ENCODE assay signal across 10 cellular contexts in the genomic region with DNA sequence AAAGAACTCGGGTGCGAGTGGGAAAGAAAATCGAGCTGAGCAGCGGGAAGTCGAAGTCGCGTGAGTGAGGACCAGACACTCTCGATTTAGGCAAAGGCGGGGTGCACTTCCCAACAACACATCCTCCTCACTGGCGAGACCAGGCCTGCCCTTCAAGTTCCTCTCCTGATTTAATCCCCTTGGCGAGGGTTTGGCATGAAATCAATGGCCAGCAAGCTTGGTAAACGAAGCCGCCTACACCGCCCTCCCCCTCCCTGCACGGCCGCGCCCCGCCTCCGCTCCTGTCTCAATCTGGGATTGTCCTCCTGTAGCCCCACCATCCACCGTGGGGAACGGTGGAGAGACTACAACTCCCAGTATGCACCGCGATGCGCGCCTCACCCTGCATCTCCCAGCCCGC. TPM values are rescaled to one million over a fixed set of nuclear protein-coding genes. Genes with fewer than 3 reads are reported as not detected.
"Had no signal": no experiment of that assay in that cellular context is flagged by ENCODE, and none has a peak within 500 bp of the region (broad histone marks: within the 10 kb centered on the region; RNA-seq: fewer than 3 reads in every experiment).

A gene with protein sequence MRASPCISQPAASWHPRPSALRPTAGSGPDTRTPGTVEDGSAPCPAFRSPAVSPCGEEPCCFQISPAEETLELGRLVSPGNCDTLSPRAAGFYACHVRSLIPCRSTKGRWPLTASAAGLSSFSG (plus strand): TSS at position 301 of the 400 bp plus-strand sequence. CDS start 68 bp downstream, at position 369.

RNA-seq across cellular contexts. Expression of the gene that starts here (rescaled TPM):
- total RNA-seq: occipital lobe, osteoblast, progenitor cell of endocrine pancreas, psoas muscle, right atrium auricular region, smooth muscle cell, thoracic aorta, ureter, vagina had no signal
- polyA plus RNA-seq: neural cell, smooth muscle cell had no signal
